ENCODE assay signal across 19 cellular contexts in the genomic region with DNA sequence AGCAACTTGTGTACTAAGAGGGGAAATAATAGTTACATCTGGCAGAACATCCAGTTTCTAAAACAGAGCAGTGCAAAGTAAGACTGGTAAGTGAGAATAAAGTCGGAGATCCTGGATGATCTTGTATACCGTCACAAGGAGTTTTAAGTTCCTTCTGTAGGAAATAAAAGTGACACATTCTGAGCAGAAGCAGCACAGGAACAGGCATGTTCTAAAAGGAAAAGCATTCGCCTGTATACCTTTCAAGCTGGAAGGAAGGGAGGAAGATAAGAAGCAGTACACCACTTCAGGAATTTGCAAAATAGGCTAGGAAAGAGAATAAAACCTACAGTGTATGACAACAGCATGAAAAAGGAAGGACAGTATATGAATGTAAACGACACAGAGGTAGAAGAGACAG.
DNase-seq lines count a peak whose midpoint lies in the region; ATAC-seq, FAIRE-seq and TF ChIP-seq lines count a peak whose summit lies in the region.
"Had no signal": no experiment of that assay in that cellular context is flagged by ENCODE, and none has a peak within 500 bp of the region (broad histone marks: within the 10 kb centered on the region; RNA-seq: fewer than 3 reads in every experiment).

No MANE protein-coding gene starts in this region.

- peak; percentile 55 for FAIRE-seq in D721Med (lab: Jason Lieb, UNC)
- FAIRE-seq: GM12891, H54 had no signal

- POLR2A ChIA-PET in T-cell (lab: Charles Lee) = no interaction called here

- H3K9me3 ChIP-seq in right cardiac atrium (ENCODE audit: control insufficient read depth, low read length) = no peaks in the 10 kb centered on the region

- H3K36me3 Mint-ChIP-seq in nephron progenitor cell (ENCODE audit: low read depth) (peaks cover 19% of the 10 kb centered on the region), T-cell (no peaks in the 10 kb centered on the region)

- peaks cover 13% of the 10 kb centered on the region for H3K4me1 ChIP-seq in foreskin keratinocyte
- no peaks in the 10 kb centered on the region for H3K4me1 ChIP-seq in right cardiac atrium (ENCODE audit: control insufficient read depth, insufficient read depth, low read length)

- 67% methylated on average over 4 of the region's 4 CpGs for WGBS in right cardiac atrium

- H3K27me3 Mint-ChIP-seq in nephron progenitor cell (ENCODE audit: low read depth, poor library complexity) (no peaks in the 10 kb centered on the region), T-cell (no peaks in the 10 kb centered on the region)
- H3K27me3 Mint-ChIP-seq: B cell; CD4-positive, alpha-beta T cell had no signal

- TF ChIP-seq CTCF in D721Med (IDR thresholded peaks at IDR 0.05; ENCODE audit: insufficient read depth, missing control alignments) (no peak), dorsolateral prefrontal cortex (IDR thresholded peaks at IDR 0.05 in 54 of 56, conservative IDR thresholded peaks at IDR 0.05 in 2 of 56; ENCODE audit: low read depth in 1 of 56, partially characterized antibody in 56 of 56) (no peak), foreskin keratinocyte (conservative IDR thresholded peaks at IDR 0.05) (no peak), nephron progenitor cell (IDR thresholded peaks at IDR 0.05) (no peak)

- H3K27ac ChIP-seq in dorsolateral prefrontal cortex (peak overlapping the region in 41 of 59 donors; percentile 2 to 75 (median 44)), foreskin keratinocyte (no peak overlapping the region), right cardiac atrium (ENCODE audit: low read length) (no peak overlapping the region)
- H3K27ac ChIP-seq: GM23248 had no signal

- H3K9me3 Mint-ChIP-seq in nephron progenitor cell (peaks cover 3% of the 10 kb centered on the region), T-cell (no peaks in the 10 kb centered on the region)
- H3K9me3 Mint-ChIP-seq: CD4-positive, alpha-beta T cell had no signal

- ATAC-seq in foreskin keratinocyte (peak; percentile 79), T-cell (replicated peaks in 1 of 4) (no peak), right cardiac atrium (no peak)
- ATAC-seq: HCT116 had no signal

- CTCF ChIA-PET in T-cell (lab: Charles Lee) = no interaction called here

- DNase-seq in D721Med (ENCODE audit: insufficient read length, low spot score) (no peak), dorsolateral prefrontal cortex (no peak), foreskin keratinocyte (peak; percentile 41 to 66), nephron progenitor cell (no peak), T-cell (no peak), A172 (ENCODE audit: low spot score) (no peak), right cardiac atrium (no peak)
- no peak for DNase-seq in stimulated activated CD4-positive, alpha-beta T cell treated with anti-CD3 and anti-CD28 coated beads, Interleukin-4, amount 100 ng/mL, for 1 hour
- DNase-seq: 8988T; ACHN; C1 segment of cervical spinal cord; Calu3; CD4-positive, alpha-beta T cell; DMS79; GM23248 had no signal

- intact Hi-C loops in dorsolateral prefrontal cortex (cut with DNase I) (no loop called here), right cardiac atrium (cut with DNase I) (no loop called here)

- H3K27ac Mint-ChIP-seq in nephron progenitor cell (peak overlapping the region; percentile 41), T-cell (no peak overlapping the region)
- H3K27ac Mint-ChIP-seq: B cell; CD4-positive, alpha-beta T cell had no signal

- H3K4me3 ChIP-seq in dorsolateral prefrontal cortex = no peak overlapping the region
- H3K4me3 ChIP-seq in right cardiac atrium (ENCODE audit: low read length) = no peak overlapping the region
- H3K4me3 ChIP-seq: GM23248 had no signal

- H3K4me1 Mint-ChIP-seq in nephron progenitor cell (no peaks in the 10 kb centered on the region), T-cell (no peaks in the 10 kb centered on the region)
- H3K4me1 Mint-ChIP-seq: B cell had no signal

- H3K27me3 ChIP-seq in dorsolateral prefrontal cortex (no peaks in the 10 kb centered on the region), foreskin keratinocyte (no peaks in the 10 kb centered on the region), right cardiac atrium (ENCODE audit: control insufficient read depth, insufficient read depth) (no peaks in the 10 kb centered on the region)

- H3K4me3 Mint-ChIP-seq in nephron progenitor cell (no peak overlapping the region), T-cell (no peak overlapping the region)
- H3K4me3 Mint-ChIP-seq: B cell; CD4-positive, alpha-beta T cell had no signal

Comparison
In these comparisons a context has a peak if more than half of its experiments do, and no peak if none do; other contexts are left out.
1. DNase-seq: peak in foreskin keratinocyte (2 of 2); none in D721Med (single experiment), dorsolateral prefrontal cortex (0 of 10), nephron progenitor cell (single experiment), T-cell (0 of 34), stimulated activated CD4-positive, alpha-beta T cell treated with anti-CD3 and anti-CD28 coated beads, Interleukin-4, amount 100 ng/mL, for 1 hour (single experiment), A172 (single experiment) and right cardiac atrium (0 of 3).
2. H3K27ac ChIP-seq: peak in dorsolateral prefrontal cortex (41 of 59); none in foreskin keratinocyte (single experiment) and right cardiac atrium (single experiment).